16 cellular contexts compared by ENCODE assay signal in the genomic region with DNA sequence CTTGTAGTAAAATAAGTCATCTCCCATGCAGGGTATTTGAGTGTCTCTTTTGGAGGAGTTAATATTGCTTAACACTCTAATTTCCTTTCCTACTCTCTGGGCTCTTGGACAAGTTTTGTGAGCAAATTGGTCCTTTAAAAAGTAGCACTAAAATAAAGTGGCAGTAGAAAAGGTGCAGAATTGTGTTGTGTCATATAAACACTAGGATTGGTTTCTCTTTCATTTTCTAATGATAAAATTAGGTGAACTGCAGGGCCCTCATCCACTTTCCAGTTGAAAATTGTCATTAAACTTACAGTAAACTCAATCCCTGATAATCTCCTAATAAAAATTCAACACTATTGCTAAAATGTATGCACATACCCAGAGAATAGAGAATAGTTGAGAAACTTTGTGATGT. TPM values are rescaled to one million over a fixed set of nuclear protein-coding genes. Genes with fewer than 3 reads are reported as not detected.
"Had no signal": no experiment of that assay in that cellular context is flagged by ENCODE, and none has a peak within 500 bp of the region (broad histone marks: within the 10 kb centered on the region; RNA-seq: fewer than 3 reads in every experiment).

No MANE protein-coding gene starts in this region.

- H3K4me1 Mint-ChIP-seq: neural crest cell had no signal

- DNase-seq: activated CD4-positive, alpha-beta memory T cell treated with anti-CD3 and anti-CD28 coated beads, Interleukin-2, amount 10 ng/mL, durations not matched to agents 7 days and 5 days; activated naive CD4-positive, alpha-beta T cell treated with anti-CD3 and anti-CD28 coated beads, Interleukin-2, amount 50 U/mL, for 16 hours; amygdala; cerebellar nuclear complex; dermis blood vessel endothelial cell; hippocampal formation; ovary; sigmoid colon; stimulated activated CD4-positive, alpha-beta T cell treated with anti-CD3 and anti-CD28 coated beads, Interleukin-2, amount 100 ng/mL, for 24 hours; stimulated activated naive CD4-positive, alpha-beta T cell; substantia nigra; trophoblast cell had no signal

- H3K27me3 ChIP-seq: ovary, sigmoid colon had no signal

- H3K9me3 ChIP-seq: ovary, sigmoid colon had no signal

- H3K4me3 ChIP-seq: ovary, sigmoid colon had no signal

- ATAC-seq: activated CD4-positive, CD25-positive, alpha-beta regulatory T cell treated with anti-CD3 and anti-CD28 coated beads, Interleukin-2, amount 50 U/mL, for 24 hours; activated T-helper 17 cell treated with anti-CD3 and anti-CD28 coated beads, Interleukin-2, amount 50 U/mL, for 72 hours had no signal

- H3K27me3 Mint-ChIP-seq: activated CD4-positive, alpha-beta memory T cell treated with anti-CD3 and anti-CD28 coated beads, Interleukin-2, amount 10 ng/mL, durations not matched to agents 7 days and 5 days; activated T-helper 17 cell treated with anti-CD3 and anti-CD28 coated beads, Interleukin-2, amount 50 U/mL, for 72 hours had no signal

- H3K9me3 Mint-ChIP-seq: activated CD4-positive, alpha-beta memory T cell treated with anti-CD3 and anti-CD28 coated beads, Interleukin-2, amount 10 ng/mL, durations not matched to agents 7 days and 5 days; activated T-helper 17 cell treated with anti-CD3 and anti-CD28 coated beads, Interleukin-2, amount 50 U/mL, for 72 hours; neural crest cell had no signal

- H3K36me3 ChIP-seq: ovary had no signal

- H3K27ac Mint-ChIP-seq: activated CD4-positive, alpha-beta memory T cell treated with anti-CD3 and anti-CD28 coated beads, Interleukin-2, amount 10 ng/mL, durations not matched to agents 7 days and 5 days; activated T-helper 17 cell treated with anti-CD3 and anti-CD28 coated beads, Interleukin-2, amount 50 U/mL, for 72 hours had no signal

- H3K4me3 Mint-ChIP-seq: activated CD4-positive, alpha-beta memory T cell treated with anti-CD3 and anti-CD28 coated beads, Interleukin-2, amount 10 ng/mL, durations not matched to agents 7 days and 5 days; activated T-helper 17 cell treated with anti-CD3 and anti-CD28 coated beads, Interleukin-2, amount 50 U/mL, for 72 hours; neural crest cell had no signal

RNA-seq across cellular contexts. Expression of a gene that starts 42.6 kb away (rescaled TPM):
- total RNA-seq: activated CD4-positive, alpha-beta memory T cell treated with anti-CD3 and anti-CD28 coated beads, Interleukin-2, amount 10 ng/mL, durations not matched to agents 7 days and 5 days; epithelial cell of proximal tubule had no signal
